Comparison of ENCODE assay signal across 13 cellular contexts in genomic region chr18:52992041-52992440, GRCh38.
A peak's percentile ranks its signal among the peaks of the same experiment; 100 is the strongest.
DNase-seq lines count a peak whose midpoint lies in the region; ATAC-seq and TF ChIP-seq lines count a peak whose summit lies in the region.
"Had no signal": no experiment of that assay in that cellular context is flagged by ENCODE, and none has a peak within 500 bp of the region (broad histone marks: within the 10 kb centered on the region; RNA-seq: fewer than 3 reads in every experiment).

No MANE protein-coding gene starts in this region.

- no peaks in the 10 kb centered on the region for H3K27me3 ChIP-seq in RWPE2 (ENCODE audit: insufficient read depth, poor library complexity, severe bottlenecking)
- H3K27me3 ChIP-seq: Peyer's patch, uterus had no signal

- H3K9me3 ChIP-seq in RWPE2 (ENCODE audit: severe bottlenecking): no peaks in the 10 kb centered on the region
- H3K9me3 ChIP-seq: Peyer's patch, uterus had no signal

- H3K4me3 ChIP-seq in RWPE2 (ENCODE audit: severe bottlenecking): no peak overlapping the region
- H3K4me3 ChIP-seq: Peyer's patch, uterus had no signal

- DNase-seq in COLO829 (ENCODE audit: low spot score): peak; percentile 8
- peak; percentile 21 for DNase-seq in HT1080 (ENCODE audit: low read depth)
- no peak for DNase-seq in RWPE2 (ENCODE audit: low spot score)
- peak; percentile 55 for DNase-seq in islet precursor cell
- DNase-seq in activated CD8-positive, alpha-beta memory T cell treated with anti-CD3 and anti-CD28 coated beads, Interleukin-2, amount 50 U/mL, for 48 hours: no peak
- no peak for DNase-seq in activated effector memory CD4-positive, alpha-beta T cell treated with anti-CD3 and anti-CD28 coated beads, Interleukin-2, amount 50 U/mL, for 16 hours
- DNase-seq in stimulated activated CD4-positive, alpha-beta T cell treated with anti-CD3 and anti-CD28 coated beads, Interleukin-4, amount 100 ng/mL, for 4 hours: no peak
- no peak for DNase-seq in stimulated activated CD4-positive, alpha-beta T cell treated with anti-CD3 and anti-CD28 coated beads, Interleukin-15, amount 100 ng/mL, for 24 hours
- DNase-seq: aorta, MV-4-11, Peyer's patch, T1000, uterus had no signal

- H3K4me1 ChIP-seq in RWPE2 (ENCODE audit: insufficient read depth, poor library complexity, severe bottlenecking): no peaks in the 10 kb centered on the region
- H3K4me1 ChIP-seq: Peyer's patch, uterus had no signal

- H3K27ac ChIP-seq in RWPE2 (ENCODE audit: poor library complexity, severe bottlenecking): no peak overlapping the region
- H3K27ac ChIP-seq: Peyer's patch, uterus had no signal

- ATAC-seq in RWPE2 (ENCODE audit: low read depth): no peak

- TF ChIP-seq CTCF in RWPE2 (IDR thresholded peaks at IDR 0.05; ENCODE audit: poor library complexity, severe bottlenecking): peak; percentile 26

- H3K36me3 ChIP-seq in RWPE2 (ENCODE audit: low read depth): no peaks in the 10 kb centered on the region
- H3K36me3 ChIP-seq: Peyer's patch, uterus had no signal

Comparison
In these comparisons a context has a peak if more than half of its experiments do, and no peak if none do; other contexts are left out.
1. DNase-seq: peak in COLO829 (single experiment), HT1080 (single experiment) and islet precursor cell (single experiment); none in RWPE2 (single experiment), activated CD8-positive, alpha-beta memory T cell treated with anti-CD3 and anti-CD28 coated beads, Interleukin-2, amount 50 U/mL, for 48 hours (single experiment), activated effector memory CD4-positive, alpha-beta T cell treated with anti-CD3 and anti-CD28 coated beads, Interleukin-2, amount 50 U/mL, for 16 hours (single experiment), stimulated activated CD4-positive, alpha-beta T cell treated with anti-CD3 and anti-CD28 coated beads, Interleukin-4, amount 100 ng/mL, for 4 hours (0 of 2) and stimulated activated CD4-positive, alpha-beta T cell treated with anti-CD3 and anti-CD28 coated beads, Interleukin-15, amount 100 ng/mL, for 24 hours (single experiment).